Comparison of ENCODE assay signal across 24 cellular contexts in the genomic region with DNA sequence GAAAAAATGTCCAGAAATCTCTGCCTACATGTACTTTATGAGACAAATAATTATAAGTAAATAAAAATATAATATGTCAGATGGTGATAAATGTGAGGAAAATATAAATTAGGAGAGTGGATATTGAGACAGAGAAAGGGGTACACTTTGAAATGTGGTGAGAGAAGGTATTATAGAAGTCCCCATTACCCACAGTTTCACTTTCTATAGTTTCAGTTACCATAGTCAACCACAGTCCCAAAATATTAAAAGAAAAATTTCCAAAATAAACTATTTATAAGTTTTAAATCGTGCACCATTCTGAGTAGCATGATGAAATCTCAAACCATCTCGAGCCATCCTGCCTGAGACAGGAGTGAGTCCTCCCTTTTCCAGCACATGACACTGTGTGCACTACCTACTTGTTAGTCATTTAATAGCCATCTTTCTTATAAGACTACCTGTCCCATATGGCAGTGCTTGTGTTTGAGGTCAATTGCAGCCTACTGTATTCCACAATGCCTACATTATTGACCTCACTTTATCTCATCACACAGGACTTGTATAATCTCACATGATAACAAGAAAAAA.
DNase-seq lines count a peak whose midpoint lies in the region; ATAC-seq lines count a peak whose summit lies in the region.
"Had no signal": no experiment of that assay in that cellular context is flagged by ENCODE, and none has a peak within 500 bp of the region (broad histone marks: within the 10 kb centered on the region; RNA-seq: fewer than 3 reads in every experiment).

No MANE protein-coding gene starts in this region.

- POLR2A ChIA-PET in naive thymus-derived CD8-positive, alpha-beta T cell (lab: Charles Lee) = no interaction called here

- ATAC-seq in GM18511 (IDR thresholded peaks at IDR 0.05; ENCODE audit: unreplicated experiment) (peak; percentile 63), GM21367 (IDR thresholded peaks at IDR 0.05; ENCODE audit: unreplicated experiment) (peak; percentile 60), HG02885 (IDR thresholded peaks at IDR 0.05; ENCODE audit: poor library complexity, unreplicated experiment) (peak; percentile 82)
- no peak for ATAC-seq in naive thymus-derived CD8-positive, alpha-beta T cell
- ATAC-seq: left lobe of liver had no signal

- H3K27ac Mint-ChIP-seq in naive thymus-derived CD8-positive, alpha-beta T cell = no peak overlapping the region
- H3K27ac Mint-ChIP-seq: activated T-helper 2 cell treated with anti-CD3 and anti-CD28 coated beads, Interferon-gamma antibody, Interleukin-2, Interleukin-4, amounts not matched to agents 10 μg/mL and 5 μg/mL and 100 μg/mL, durations not matched to agents 14 hours and 24 hours and 36 hours; CD14-positive monocyte; immature natural killer cell; naive B cell; T-helper 2 cell treated with Interferon-gamma antibody and Interleukin-4, amounts not matched to agents 5 μg/mL and 100 μg/mL, for 36 hours had no signal

- H3K4me3 Mint-ChIP-seq in naive thymus-derived CD8-positive, alpha-beta T cell = no peak overlapping the region
- H3K4me3 Mint-ChIP-seq: CD14-positive monocyte; immature natural killer cell; naive B cell; T-helper 2 cell treated with Interferon-gamma antibody and Interleukin-4, amounts not matched to agents 5 μg/mL and 100 μg/mL, for 36 hours had no signal

- no peaks in the 10 kb centered on the region for H3K36me3 Mint-ChIP-seq in naive thymus-derived CD8-positive, alpha-beta T cell
- H3K36me3 Mint-ChIP-seq: CD14-positive monocyte, naive B cell had no signal

- peaks cover 0 to 4% (median 0%) of the 10 kb centered on the region in 5 donors for H3K27me3 Mint-ChIP-seq in naive thymus-derived CD8-positive, alpha-beta T cell
- H3K27me3 Mint-ChIP-seq: naive B cell had no signal

- H3K9me3 Mint-ChIP-seq in naive thymus-derived CD8-positive, alpha-beta T cell = peaks cover 0 to 11% (median 0%) of the 10 kb centered on the region in 9 donors
- H3K9me3 Mint-ChIP-seq: activated T-helper 2 cell treated with anti-CD3 and anti-CD28 coated beads, Interferon-gamma antibody, Interleukin-2, Interleukin-4, amounts not matched to agents 10 μg/mL and 5 μg/mL and 100 μg/mL, durations not matched to agents 14 hours and 24 hours and 36 hours; T-helper 2 cell treated with Interferon-gamma antibody and Interleukin-4, amounts not matched to agents 5 μg/mL and 100 μg/mL, for 36 hours had no signal

- DNase-seq in NCI-H69 (lab: John Stamatoyannopoulos, UW) (peak; percentile 43), RPMI8226 (no peak), RKO (ENCODE audit: low spot score) (no peak), GM19238 (ENCODE audit: insufficient read length, low spot score) (no peak)
- no peak for DNase-seq in naive thymus-derived CD8-positive, alpha-beta T cell
- DNase-seq: activated CD4-positive, alpha-beta T cell treated with anti-CD3 and anti-CD28 coated beads, Interleukin-2, amount 50 U/mL, for 4 hours; activated CD8-positive, alpha-beta memory T cell treated with anti-CD3 and anti-CD28 coated beads, Interleukin-2, amount 50 U/mL, for 48 hours; cerebellar nuclear complex; EL; GM23248; immature natural killer cell; naive B cell; NCI-H1417; NCI-H510A; spleen; stimulated activated CD4-positive, alpha-beta T cell treated with anti-CD3 and anti-CD28 coated beads, Interleukin-4, amount 100 ng/mL, for 24 hours; stimulated activated naive CD4-positive, alpha-beta T cell treated with Interleukin-2 at 50 U/mL for 16 hours had no signal

- H3K4me1 Mint-ChIP-seq in naive thymus-derived CD8-positive, alpha-beta T cell = no peaks in the 10 kb centered on the region
- H3K4me1 Mint-ChIP-seq: CD14-positive monocyte, immature natural killer cell, naive B cell had no signal

Comparison
In these comparisons a context has a peak if more than half of its experiments do, and no peak if none do; other contexts are left out.
1. ATAC-seq: peak in GM18511 (single experiment), GM21367 (single experiment) and HG02885 (single experiment); none in naive thymus-derived CD8-positive, alpha-beta T cell (0 of 2).